In genomic region chr1:78006491-78006890, GRCh38 we compare ENCODE assay signal across 1 cellular context.
TF ChIP-seq lines count a peak whose summit lies in the region.

No MANE protein-coding gene starts in this region.

TF ChIP-seq in HCT116, 20 proteins besides CTCF, POLR2A, EP300 and RAD21 (continued from another document):
- no peak for TF ChIP-seq TCF7L2 (IDR thresholded peaks at IDR 0.05; ENCODE audit: borderline replicate concordance, extremely low read depth, insufficient read depth, insufficient read length)
- no peak for TF ChIP-seq SIN3A (IDR thresholded peaks at IDR 0.05; ENCODE audit: low read depth)
TF ChIP-seq in HCT116: peak in this region for 0.
